Comparison of ENCODE assay signal across 17 cellular contexts in genomic region chr17:16050844-16051243, GRCh38. TPM values are rescaled to one million over a fixed set of nuclear protein-coding genes. Genes with fewer than 3 reads are reported as not detected.
DNase-seq lines count a peak whose midpoint lies in the region; ATAC-seq and TF ChIP-seq lines count a peak whose summit lies in the region.
"Had no signal": no experiment of that assay in that cellular context is flagged by ENCODE, and none has a peak within 500 bp of the region (broad histone marks: within the 10 kb centered on the region; RNA-seq: fewer than 3 reads in every experiment).

No MANE protein-coding gene starts in this region.

- peaks cover 12% of the 10 kb centered on the region for H3K4me1 Mint-ChIP-seq in activated T-cell treated with anti-CD3 and anti-CD28 coated beads, Interleukin-2, amount 50 U/mL, for 24 hours (ENCODE audit: low read depth)
- peaks cover 24 to 31% of the 10 kb centered on the region in 2 donors for H3K4me1 Mint-ChIP-seq in natural killer cell
- peaks cover 22 to 27% of the 10 kb centered on the region in 2 donors for H3K4me1 Mint-ChIP-seq in natural killer cell treated with Interleukin-12 subunit alpha and Interleukin-12 subunit beta and Interleukin-15 and Interleukin-18, amount 100 ng/mL, for 72 hours (ENCODE audit: low read depth in 2 of 2)
- H3K4me1 Mint-ChIP-seq in central memory CD8-positive, alpha-beta T cell, result peaks cover 38% of the 10 kb centered on the region
- H3K4me1 Mint-ChIP-seq: B cell had no signal

- no peak overlapping the region for H3K4me3 Mint-ChIP-seq in activated T-cell treated with anti-CD3 and anti-CD28 coated beads, Interleukin-2, amount 50 U/mL, for 24 hours
- H3K4me3 Mint-ChIP-seq in natural killer cell, result no peak overlapping the region
- no peak overlapping the region for H3K4me3 Mint-ChIP-seq in natural killer cell treated with Interleukin-12 subunit alpha and Interleukin-12 subunit beta and Interleukin-15 and Interleukin-18, amount 100 ng/mL, for 72 hours
- H3K4me3 Mint-ChIP-seq in central memory CD8-positive, alpha-beta T cell, result no peak overlapping the region
- H3K4me3 Mint-ChIP-seq: B cell; CD8-positive, alpha-beta memory T cell had no signal

- H3K27ac Mint-ChIP-seq in activated T-cell treated with anti-CD3 and anti-CD28 coated beads, Interleukin-2, amount 50 U/mL, for 24 hours, result peak overlapping the region; percentile 35
- H3K27ac Mint-ChIP-seq in natural killer cell, result peak overlapping the region; percentile 27 to 43
- H3K27ac Mint-ChIP-seq in natural killer cell treated with Interleukin-12 subunit alpha and Interleukin-12 subunit beta and Interleukin-15 and Interleukin-18, amount 100 ng/mL, for 72 hours, result peak overlapping the region in 1 of 2 donors; percentile 19
- H3K27ac Mint-ChIP-seq in central memory CD8-positive, alpha-beta T cell (ENCODE audit: low read depth), result peak overlapping the region; percentile 7
- H3K27ac Mint-ChIP-seq: B cell had no signal

- no peaks in the 10 kb centered on the region for H3K27me3 Mint-ChIP-seq in activated T-cell treated with anti-CD3 and anti-CD28 coated beads, Interleukin-2, amount 50 U/mL, for 24 hours
- H3K27me3 Mint-ChIP-seq in natural killer cell (ENCODE audit: low read depth in 2 of 2), result no peaks in the 10 kb centered on the region
- no peaks in the 10 kb centered on the region for H3K27me3 Mint-ChIP-seq in natural killer cell treated with Interleukin-12 subunit alpha and Interleukin-12 subunit beta and Interleukin-15 and Interleukin-18, amount 100 ng/mL, for 72 hours
- no peaks in the 10 kb centered on the region for H3K27me3 Mint-ChIP-seq in central memory CD8-positive, alpha-beta T cell
- H3K27me3 Mint-ChIP-seq: B cell; CD8-positive, alpha-beta memory T cell had no signal

- DNase-seq in activated T-cell treated with anti-CD3 and anti-CD28 coated beads, Interleukin-2, amount 50 U/mL, for 24 hours, result no peak
- no peak for DNase-seq in activated T-cell treated with anti-CD3 and anti-CD28 coated beads for 4 hours
- no peak for DNase-seq in natural killer cell
- DNase-seq in natural killer cell treated with Interleukin-12 subunit alpha and Interleukin-12 subunit beta and Interleukin-15 and Interleukin-18, amount 100 ng/mL, for 72 hours (ENCODE audit: low spot score), result no peak
- DNase-seq in central memory CD8-positive, alpha-beta T cell (ENCODE audit: low spot score in 2 of 2), result no peak
- DNase-seq in superior temporal gyrus (ENCODE audit: extremely low spot score), result no peak
- DNase-seq: CD8-positive, alpha-beta memory T cell; COR-L47; DMS 273 treated with DMSO at 0.1 percent for 48 hours; DMS53; DND-41; EL; GOT3; H7 had no signal

- intact Hi-C loops in natural killer cell (cut with micrococcal nuclease), result no loop called here

- peaks cover 2% of the 10 kb centered on the region for H3K9me3 Mint-ChIP-seq in activated T-cell treated with anti-CD3 and anti-CD28 coated beads, Interleukin-2, amount 50 U/mL, for 24 hours
- no peaks in the 10 kb centered on the region for H3K9me3 Mint-ChIP-seq in natural killer cell
- H3K9me3 Mint-ChIP-seq in natural killer cell treated with Interleukin-12 subunit alpha and Interleukin-12 subunit beta and Interleukin-15 and Interleukin-18, amount 100 ng/mL, for 72 hours, result no peaks in the 10 kb centered on the region
- H3K9me3 Mint-ChIP-seq in central memory CD8-positive, alpha-beta T cell, result no peaks in the 10 kb centered on the region

- ATAC-seq in natural killer cell, result no peak
- no peak for ATAC-seq in natural killer cell treated with Interleukin-12 subunit alpha and Interleukin-12 subunit beta and Interleukin-15 and Interleukin-18, amount 100 ng/mL, for 72 hours
- ATAC-seq in central memory CD8-positive, alpha-beta T cell (replicated peaks; ENCODE audit: extremely low read depth, poor library complexity, severe bottlenecking), result no peak
- ATAC-seq: GM12878, HCT116 had no signal

- H3K36me3 Mint-ChIP-seq in activated T-cell treated with anti-CD3 and anti-CD28 coated beads, Interleukin-2, amount 50 U/mL, for 24 hours (ENCODE audit: low read depth), result peaks cover 86% of the 10 kb centered on the region
- peaks cover 15% of the 10 kb centered on the region for H3K36me3 Mint-ChIP-seq in natural killer cell
- H3K36me3 Mint-ChIP-seq in natural killer cell treated with Interleukin-12 subunit alpha and Interleukin-12 subunit beta and Interleukin-15 and Interleukin-18, amount 100 ng/mL, for 72 hours, result peaks cover 51% of the 10 kb centered on the region
- H3K36me3 Mint-ChIP-seq in central memory CD8-positive, alpha-beta T cell (ENCODE audit: insufficient read depth), result peaks cover 61% of the 10 kb centered on the region

- no peak for TF ChIP-seq CTCF in natural killer cell (IDR thresholded peaks at IDR 0.05)

RNA-seq across cellular contexts. Expression of gene TTC19, which starts 51.2 kb away (rescaled TPM):
- 10 to 100 TPM; 40.1 to 42.3 (median 40.2) TPM for total RNA-seq in natural killer cell
- 10 to 100 TPM; 26.3 to 33.3 TPM for total RNA-seq in natural killer cell treated with Interleukin-12 subunit alpha and Interleukin-12 subunit beta and Interleukin-15 and Interleukin-18, amount 100 ng/mL, for 72 hours

RNA-seq across cellular contexts. Expression of gene ZSWIM7, which starts 51.3 kb away (rescaled TPM):
- 10 to 100 TPM; 14.6 to 19.0 (median 16.3) TPM for total RNA-seq in natural killer cell
- 10 to 100 TPM in 1 of 2 donors, 1 to 10 TPM in 1; 6.9 to 12.1 TPM for total RNA-seq in natural killer cell treated with Interleukin-12 subunit alpha and Interleukin-12 subunit beta and Interleukin-15 and Interleukin-18, amount 100 ng/mL, for 72 hours
